In the genomic region with DNA sequence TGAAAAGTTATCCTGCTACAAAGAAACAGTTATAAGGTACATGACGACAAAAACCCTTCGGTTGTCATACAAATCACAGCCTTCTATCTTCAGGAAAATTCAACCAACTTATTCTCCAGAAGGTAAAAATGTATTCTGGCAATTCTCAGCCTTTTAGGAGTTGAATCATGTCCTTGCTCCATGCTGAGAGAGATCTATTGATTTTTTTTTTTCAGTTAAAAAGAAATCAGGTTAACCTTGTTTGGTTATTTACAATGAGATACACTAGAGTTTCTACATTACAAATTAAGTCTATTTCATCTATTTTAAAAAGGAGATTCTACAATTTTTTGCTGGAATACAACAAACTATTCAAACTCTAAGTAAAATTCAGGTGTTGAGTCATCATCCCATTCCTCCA, we compare ENCODE assay signal across 28 cellular contexts. TPM values are rescaled to one million over a fixed set of nuclear protein-coding genes. Genes with fewer than 3 reads are reported as not detected.
"Had no signal": no experiment of that assay in that cellular context is flagged by ENCODE, and none has a peak within 500 bp of the region (broad histone marks: within the 10 kb centered on the region; RNA-seq: fewer than 3 reads in every experiment).

No MANE protein-coding gene starts in this region.

- H3K4me3 ChIP-seq: stomach, suprapubic skin, testis, thoracic aorta, thyroid gland, tibial artery, tibial nerve, transverse colon, upper lobe of left lung, upper lobe of right lung, uterus, vagina had no signal

- ATAC-seq: stimulated activated effector memory CD8-positive, alpha-beta T cell treated with anti-CD3 and anti-CD28 coated beads, Interleukin-12 subunit alpha, Interleukin-12 subunit beta, amount 100 ng/mL, for 72 hours; stimulated activated memory B cell treated with anti-CD40 and anti-IgM and Interleukin-4, amounts not matched to agents 10 μg/mL and 1 μg/mL and 100 μg/mL, for 72 hours; stimulated activated naive B cell treated with anti-CD40 and anti-IgM and Interleukin-4, amounts not matched to agents 10 μg/mL and 1 μg/mL and 100 μg/mL, for 72 hours; stimulated activated naive CD8-positive, alpha-beta T cell treated with anti-CD3 and anti-CD28 coated beads, Interleukin-15, amount 100 ng/mL, for 72 hours; stimulated activated naive CD8-positive, alpha-beta T cell treated with anti-CD3 and anti-CD28 coated beads, Interleukin-15, Interleukin-2, amounts not matched to agents 100 U/mL and 50 U/mL, for 24 hours; upper lobe of right lung had no signal

- H3K27me3 ChIP-seq: stomach, suprapubic skin, testis, thyroid gland, tibial artery, tibial nerve, transverse colon, upper lobe of left lung, upper lobe of right lung, uterus, vagina had no signal

- FAIRE-seq: urothelium cell line had no signal

- H3K4me1 ChIP-seq: suprapubic skin, testis, thyroid gland, tibial artery, tibial nerve, transverse colon, upper lobe of left lung, upper lobe of right lung, uterus, vagina had no signal

- H3K9me3 ChIP-seq: stomach, suprapubic skin, testis, thoracic aorta, thyroid gland, transverse colon, upper lobe of left lung, upper lobe of right lung, uterus, vagina had no signal

- H3K27ac ChIP-seq: stomach, suprapubic skin, testis, thoracic aorta, thyroid gland, tibial artery, tibial nerve, transverse colon, upper lobe of left lung, upper lobe of right lung, uterus, vagina had no signal

- DNase-seq: stimulated activated CD4-positive, alpha-beta T cell treated with anti-CD3 and anti-CD28 coated beads, Interleukin-2, amount 100 ng/mL, for 48 hours; stimulated activated CD4-positive, alpha-beta T cell treated with anti-CD3 and anti-CD28 coated beads, Interleukin-4, amount 100 ng/mL, for 1 hour; stimulated activated CD4-positive, alpha-beta T cell treated with anti-CD3 and anti-CD28 coated beads, Interleukin-4, amount 100 ng/mL, for 24 hours; stimulated activated CD4-positive, alpha-beta T cell treated with anti-CD3 and anti-CD28 coated beads, Interleukin-4, amount 100 ng/mL, for 4 hours; stimulated activated CD8-positive, alpha-beta memory T cell treated with anti-CD3 and anti-CD28 coated beads, Interleukin-4, amount 100 ng/mL, for 48 hours; stimulated activated naive B cell treated with anti-CD40 and anti-IgM and Interleukin-4, amounts not matched to agents 10 μg/mL and 1 μg/mL and 100 μg/mL, for 72 hours; stimulated activated naive CD4-positive, alpha-beta T cell; stimulated activated naive CD4-positive, alpha-beta T cell treated with Interleukin-2 at 50 U/mL for 16 hours; stimulated activated naive CD8-positive, alpha-beta T cell treated with anti-CD3 and anti-CD28 coated beads, Interleukin-15, amount 100 ng/mL, for 72 hours; stimulated activated naive CD8-positive, alpha-beta T cell treated with anti-CD3 and anti-CD28 coated beads, Interleukin-15, Interleukin-2, amounts not matched to agents 100 U/mL and 50 U/mL, for 24 hours; stomach; substantia nigra; testis; thyroid gland; tibial artery; transverse colon; trophoblast cell; upper lobe of left lung; upper lobe of right lung; uterus had no signal

- H3K36me3 ChIP-seq: stomach, suprapubic skin, thoracic aorta, thyroid gland, tibial artery, tibial nerve, transverse colon, upper lobe of left lung, upper lobe of right lung, uterus, vagina had no signal

RNA-seq across cellular contexts. Expression of a gene that starts 45.4 kb away (rescaled TPM):
- total RNA-seq: thoracic aorta, thyroid gland, tibial nerve, urinary bladder, vagina had no signal
- polyA plus RNA-seq: urinary bladder had no signal
